7 cellular contexts compared by ENCODE assay signal in the genomic region with DNA sequence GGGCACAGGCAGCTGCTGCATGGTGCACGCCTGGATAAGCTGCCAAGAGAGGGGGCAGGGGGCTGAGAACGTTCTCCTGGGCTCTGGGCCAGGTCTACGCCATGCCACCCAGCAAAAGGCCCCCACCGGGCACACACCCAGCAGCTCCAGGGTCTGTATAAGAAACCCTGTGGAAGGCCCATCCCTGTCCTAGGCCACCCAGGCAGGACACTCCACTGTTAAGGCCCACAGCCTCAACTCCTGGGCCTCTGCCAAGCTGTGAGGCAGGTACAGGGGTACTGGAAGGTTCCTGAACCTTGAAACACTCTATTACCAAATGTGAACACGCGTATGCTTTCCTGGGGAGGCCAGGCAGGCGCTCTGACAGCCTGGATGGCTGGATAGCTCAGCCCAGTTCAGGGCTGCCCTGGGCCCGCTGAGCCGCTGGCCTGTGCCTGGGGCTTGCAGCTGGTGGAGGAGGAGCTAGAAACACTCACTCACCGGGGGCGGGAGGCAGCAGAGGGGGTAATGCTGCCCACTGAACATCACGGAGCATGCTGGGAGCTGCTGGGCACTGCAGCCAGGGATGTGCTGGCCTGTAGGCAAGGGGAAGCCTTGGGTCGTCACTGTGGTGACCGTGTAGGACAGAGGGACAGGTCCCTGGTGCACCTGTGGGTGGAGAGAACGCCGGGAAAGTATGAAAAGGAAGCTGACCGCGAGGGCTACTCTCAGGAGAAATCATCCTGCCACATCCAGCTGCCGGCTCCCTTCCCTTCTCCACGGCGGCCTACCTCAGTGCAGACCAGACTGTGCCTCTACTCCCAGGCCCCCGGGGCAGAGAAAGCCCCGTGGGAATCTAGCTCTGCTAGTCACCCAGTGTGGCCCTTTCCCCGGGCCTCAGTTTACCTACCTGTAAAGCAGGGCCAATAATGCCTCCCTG. TPM values are rescaled to one million over a fixed set of nuclear protein-coding genes. Genes with fewer than 3 reads are reported as not detected.
DNase-seq lines count a peak whose midpoint lies in the region; ATAC-seq and TF ChIP-seq lines count a peak whose summit lies in the region.

No MANE protein-coding gene starts in this region.

- no peak for DNase-seq in GM23338 (ENCODE audit: low spot score)
- peak; percentile 72 to 79 for DNase-seq in SJCRH30
- DNase-seq in fibroblast of peridontal ligament (ENCODE audit: extremely low read depth) = peak; percentile 30
- DNase-seq in smooth muscle cell of the brain vasculature (ENCODE audit: low read depth, low spot score) = peak; percentile 67
- DNase-seq in left colon = no peak

- intact Hi-C loops in left colon (cut with DNase I, micrococcal nuclease) = no loop called here

- peaks cover 47% of the 10 kb centered on the region for H3K79me2 ChIP-seq in GM23338 (replicated peaks; ENCODE audit: insufficient read depth)

- H3K27ac ChIP-seq in GM23338 (ENCODE audit: low read depth) (no peak overlapping the region), SJCRH30 (peak overlapping the region; percentile 28; the same call in 1 of the 2 replicates)

- no peak overlapping the region for H3K4me2 ChIP-seq in GM23338

- H3K4me1 ChIP-seq in GM23338 (ENCODE audit: insufficient read depth) (peaks cover 24% of the 10 kb centered on the region), SJCRH30 (peaks cover 44% of the 10 kb centered on the region)

- H3K27ac Mint-ChIP-seq in GM23338 = no peak overlapping the region

- TF ChIP-seq CTCF in GM23338 (conservative IDR thresholded peaks at IDR 0.05; ENCODE audit: low read depth in 2 of 2) = no peak

- H3K9me3 ChIP-seq in SJCRH30 (replicated peaks) = no peaks in the 10 kb centered on the region

- ATAC-seq in GM23338 (no peak), HG03439 (IDR thresholded peaks at IDR 0.05; ENCODE audit: unreplicated experiment) (no peak), GM21390 (IDR thresholded peaks at IDR 0.05; ENCODE audit: unreplicated experiment) (no peak), left colon (no peak)

- H2AFZ ChIP-seq in GM23338 = no peak overlapping the region

- H3K4me3 ChIP-seq in GM23338 = no peak overlapping the region
- H3K4me3 ChIP-seq in SJCRH30 = no peak overlapping the region

- H3K4me1 Mint-ChIP-seq in GM23338 = peaks cover 23% of the 10 kb centered on the region

- H3K27me3 Mint-ChIP-seq in GM23338 (ENCODE audit: insufficient read depth, low read depth, poor library complexity) = peaks cover 18% of the 10 kb centered on the region

- no peak overlapping the region for H3K4me3 Mint-ChIP-seq in GM23338

- peaks cover 64% of the 10 kb centered on the region for H3K36me3 Mint-ChIP-seq in GM23338 (ENCODE audit: low read depth)

- peaks cover 2% of the 10 kb centered on the region; the same call in 1 of the 3 replicates for H3K9me3 Mint-ChIP-seq in GM23338

- no peaks in the 10 kb centered on the region for H3K9me2 ChIP-seq in GM23338 (ENCODE audit: insufficient read depth)

- peaks cover 13% of the 10 kb centered on the region; the same call in 1 of the 2 replicates for H3F3A ChIP-seq in GM23338 (replicated peaks; ENCODE audit: low read depth)

- H3K36me3 ChIP-seq in GM23338 (ENCODE audit: insufficient read depth) = peaks cover 14% of the 10 kb centered on the region; the same call in 1 of the 2 replicates
- peaks cover 49% of the 10 kb centered on the region for H3K36me3 ChIP-seq in SJCRH30

- H3K27me3 ChIP-seq in GM23338 (ENCODE audit: insufficient read depth) (no peaks in the 10 kb centered on the region), SJCRH30 (no peaks in the 10 kb centered on the region)

- H4K20me1 ChIP-seq in GM23338 (replicated peaks; ENCODE audit: insufficient read depth) = peaks cover 26% of the 10 kb centered on the region

TF ChIP-seq in GM23338, 12 proteins besides CTCF, POLR2A, EP300 and RAD21:
- TF ChIP-seq ZNF114 (CRISPR knock-in tag; IDR thresholded peaks at IDR 0.05) (no peak), NANOG (IDR thresholded peaks at IDR 0.05; ENCODE audit: borderline replicate concordance) (no peak), EZH2phosphoT487 (IDR thresholded peaks at IDR 0.05; ENCODE audit: unreplicated experiment) (no peak), EZH2 (IDR thresholded peaks at IDR 0.05; ENCODE audit: low read depth, unreplicated experiment) (no peak), ZNF331 (CRISPR knock-in tag; IDR thresholded peaks at IDR 0.05; ENCODE audit: low read depth) (no peak), POLR2AphosphoS5 (IDR thresholded peaks at IDR 0.05; ENCODE audit: low read depth) (peak; percentile 32; the same call in 1 of the 2 replicates), CREB1 (CRISPR knock-in tag; IDR thresholded peaks at IDR 0.05; ENCODE audit: low read depth) (no peak)
- TF ChIP-seq, protein P1, sequence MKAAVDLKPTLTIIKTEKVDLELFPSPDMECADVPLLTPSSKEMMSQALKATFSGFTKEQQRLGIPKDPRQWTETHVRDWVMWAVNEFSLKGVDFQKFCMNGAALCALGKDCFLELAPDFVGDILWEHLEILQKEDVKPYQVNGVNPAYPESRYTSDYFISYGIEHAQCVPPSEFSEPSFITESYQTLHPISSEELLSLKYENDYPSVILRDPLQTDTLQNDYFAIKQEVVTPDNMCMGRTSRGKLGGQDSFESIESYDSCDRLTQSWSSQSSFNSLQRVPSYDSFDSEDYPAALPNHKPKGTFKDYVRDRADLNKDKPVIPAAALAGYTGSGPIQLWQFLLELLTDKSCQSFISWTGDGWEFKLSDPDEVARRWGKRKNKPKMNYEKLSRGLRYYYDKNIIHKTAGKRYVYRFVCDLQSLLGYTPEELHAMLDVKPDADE (IDR thresholded peaks at IDR 0.05) = no peak

RNA-seq across cellular contexts. Expression of a gene that starts 6.0 kb away (rescaled TPM):
- total RNA-seq in GM23338 (2014; rRNA removed; shearing (Covaris generic)) = 78.5 and 104 TPM in 2 replicates
- 56.7 and 59.3 TPM in 2 replicates for polyA plus RNA-seq in GM23338 (2016; fragmentation: Nextera tagmentation; extraction: Ambion mirVana)
- 24.2 and 29.0 TPM in 2 replicates for total RNA-seq in SJCRH30 (2014; rRNA removed; shearing (Covaris generic))
- total RNA-seq in left colon = 10 to 100 TPM; 72.5 to 79.6 TPM

RNA-seq across cellular contexts. Expression of a gene that starts 17.9 kb away (rescaled TPM):
- not detected in 2 replicates for total RNA-seq in GM23338 (2014; rRNA removed; shearing (Covaris generic))
- 0.17 TPM in 1 of 2 replicates, not detected in the other for polyA plus RNA-seq in GM23338 (2016; fragmentation: Nextera tagmentation; extraction: Ambion mirVana)
- not detected in 2 replicates for total RNA-seq in SJCRH30 (2014; rRNA removed; shearing (Covaris generic))
- total RNA-seq in left colon = 100 to 1,000 TPM in 1 of 2 donors, 10 to 100 TPM in 1; 93.4 to 141 TPM

Comparison
In these comparisons a context has a peak if more than half of its experiments do, and no peak if none do; other contexts are left out.
1. DNase-seq: peak in SJCRH30 (2 of 2), fibroblast of peridontal ligament (single experiment) and smooth muscle cell of the brain vasculature (single experiment); none in GM23338 (single experiment) and left colon (0 of 2).
2. RNA of a gene that starts 17.9 kb away (total RNA-seq): 93.4 to 141 TPM in left colon; not detected in GM23338 and not detected in SJCRH30; every median in the first group is over 10 times any median in the second.